In the genomic region with DNA sequence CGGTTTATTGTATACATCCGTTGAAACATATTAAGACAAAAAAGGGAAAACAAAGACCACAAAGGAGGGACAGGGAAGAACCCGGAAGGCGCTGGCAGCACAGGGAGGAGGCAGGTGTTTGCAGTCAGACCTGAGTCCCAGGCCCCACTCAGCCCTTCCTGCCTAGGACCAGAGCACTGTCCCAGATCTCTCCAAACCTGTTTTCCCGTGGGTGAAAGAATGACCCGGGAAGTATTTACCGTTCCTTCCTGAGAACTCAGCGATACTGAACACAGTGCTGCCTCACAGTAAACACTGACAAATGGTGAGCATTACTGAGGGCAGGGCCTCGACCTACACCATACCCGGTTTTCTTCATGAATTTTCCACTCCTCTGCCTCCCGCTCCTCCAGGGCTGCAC, we compare ENCODE assay signal across 17 cellular contexts. TPM values are rescaled to one million over a fixed set of nuclear protein-coding genes. Genes with fewer than 3 reads are reported as not detected.
DNase-seq lines count a peak whose midpoint lies in the region; ATAC-seq and TF ChIP-seq lines count a peak whose summit lies in the region.
"Had no signal": no experiment of that assay in that cellular context is flagged by ENCODE, and none has a peak within 500 bp of the region (broad histone marks: within the 10 kb centered on the region; RNA-seq: fewer than 3 reads in every experiment).

No MANE protein-coding gene starts in this region.

- H2AFZ ChIP-seq in osteoblast (ENCODE audit: low read length) = no peak overlapping the region

- H3K36me3 ChIP-seq in heart right ventricle (no peaks in the 10 kb centered on the region), esophagus squamous epithelium (no peaks in the 10 kb centered on the region), osteoblast (ENCODE audit: insufficient read depth, low read length) (no peaks in the 10 kb centered on the region), urinary bladder (ENCODE audit: insufficient read depth) (no peaks in the 10 kb centered on the region)
- H3K36me3 ChIP-seq in effector memory CD4-positive, alpha-beta T cell (ENCODE audit: control insufficient read depth, insufficient read depth, low read length) = no peaks in the 10 kb centered on the region

- H3K9me3 ChIP-seq in heart right ventricle (peaks cover 0 to 6% (median 0%) of the 10 kb centered on the region in 11 donors), esophagus squamous epithelium (no peaks in the 10 kb centered on the region), osteoblast (ENCODE audit: low read depth, low read length) (no peaks in the 10 kb centered on the region)
- no peaks in the 10 kb centered on the region for H3K9me3 ChIP-seq in effector memory CD4-positive, alpha-beta T cell (ENCODE audit: control insufficient read depth, low read length)

- H3K4me1 ChIP-seq in heart right ventricle (peaks cover 0 to 23% (median 3%) of the 10 kb centered on the region in 9 donors), esophagus squamous epithelium (peaks cover 8 to 65% (median 27%) of the 10 kb centered on the region in 3 donors), osteoblast (ENCODE audit: insufficient read depth, low read length) (no peaks in the 10 kb centered on the region), urinary bladder (ENCODE audit: insufficient read depth) (no peaks in the 10 kb centered on the region)
- peaks cover 6% of the 10 kb centered on the region for H3K4me1 ChIP-seq in effector memory CD4-positive, alpha-beta T cell (ENCODE audit: control insufficient read depth, insufficient read depth, low read length, poor library complexity, severe bottlenecking)

- H3K4me3 ChIP-seq in heart right ventricle (peak overlapping the region in 7 of 10 donors; percentile 56 to 82 (median 72)), esophagus squamous epithelium (peak overlapping the region; percentile 65 to 75 (median 72)), osteoblast (ENCODE audit: insufficient read depth, low read length) (no peak overlapping the region), urinary bladder (ENCODE audit: low read depth, low read length) (no peak overlapping the region)
- no peak overlapping the region for H3K4me3 ChIP-seq in effector memory CD4-positive, alpha-beta T cell (ENCODE audit: insufficient read depth, low read depth, low read length, poor library complexity, severe bottlenecking)

- H3K79me2 ChIP-seq in osteoblast (ENCODE audit: insufficient read depth, low read length) = no peaks in the 10 kb centered on the region

- ATAC-seq in heart right ventricle = no peak
- ATAC-seq in Right ventricle myocardium superior (ENCODE audit: poor library complexity) = no peak
- ATAC-seq in HG02571 (IDR thresholded peaks at IDR 0.05; ENCODE audit: unreplicated experiment) = no peak
- ATAC-seq in SK-N-SH treated with all-trans-retinoic acid at 6 μM for 48 hours = no peak
- ATAC-seq: activated CD8-positive, alpha-beta T cell treated with anti-CD3 and anti-CD28 coated beads, Interleukin-2, amount 10 ng/mL, durations not matched to agents 7 days and 5 days; stimulated activated naive CD8-positive, alpha-beta T cell treated with anti-CD3 and anti-CD28 coated beads, Interleukin-15, amount 100 ng/mL, for 72 hours; T-cell had no signal

- no peak for TF ChIP-seq POLR2A in esophagus squamous epithelium (IDR thresholded peaks at IDR 0.05)

- intact Hi-C loops in heart right ventricle (cut with DNase I) = loop anchor here in 4 of 10 donors (2.0 to 5.0 kb wide), 2 partner anchors 37 to 87 kb away; no protein-coding TSS in a partner anchor
- intact Hi-C loops in Right ventricle myocardium superior (cut with DNase I) = loop anchor here (10.0 kb wide), 1 partner anchor 89 kb away; no protein-coding TSS in a partner anchor
- intact Hi-C loops in esophagus squamous epithelium (cut with DNase I) = no loop called here

- H3K27me3 ChIP-seq in heart right ventricle (peaks cover 0 to 53% (median 27%) of the 10 kb centered on the region in 7 donors), esophagus squamous epithelium (peaks cover 0 to 42% (median 0%) of the 10 kb centered on the region in 4 donors), osteoblast (ENCODE audit: insufficient read depth, low read length) (peaks cover 48% of the 10 kb centered on the region)
- H3K27me3 ChIP-seq in effector memory CD4-positive, alpha-beta T cell (replicated peaks; ENCODE audit: control insufficient read depth, insufficient read depth, low read length, poor library complexity, severe bottlenecking) = peaks cover 12% of the 10 kb centered on the region

- DNase-seq in heart right ventricle (no peak), Right ventricle myocardium superior (no peak), esophagus squamous epithelium (lab: John Stamatoyannopoulos, UW) (no peak), osteoblast (ENCODE audit: insufficient read length, low spot score, missing footprints) (peak; percentile 55)
- DNase-seq in effector memory CD4-positive, alpha-beta T cell = no peak
- DNase-seq: ACHN; activated CD8-positive, alpha-beta T cell treated with anti-CD3 and anti-CD28 coated beads, Interleukin-2, amount 10 ng/mL, durations not matched to agents 7 days and 5 days; CD4-positive, alpha-beta memory T cell; stimulated activated naive CD8-positive, alpha-beta T cell treated with anti-CD3 and anti-CD28 coated beads, Interleukin-15, amount 100 ng/mL, for 72 hours had no signal

- H3K27ac ChIP-seq in heart right ventricle (peak overlapping the region in 4 of 10 donors; percentile 87 to 93 (median 92)), esophagus squamous epithelium (peak overlapping the region; percentile 87 to 92 (median 91)), osteoblast (ENCODE audit: low read depth, low read length) (no peak overlapping the region), urinary bladder (ENCODE audit: low read depth) (peak overlapping the region; percentile 55)
- H3K27ac ChIP-seq in effector memory CD4-positive, alpha-beta T cell (ENCODE audit: insufficient read depth, low read length, poor library complexity, severe bottlenecking) = no peak overlapping the region
- H3K27ac ChIP-seq: RWPE1, VCaP had no signal

- H3K4me2 ChIP-seq in osteoblast (ENCODE audit: insufficient read depth, low read length) = no peak overlapping the region

- WGBS in heart right ventricle, 2 donors = 80 to 87% methylated on average over 11 of the region's 11 CpGs
- 69 to 81% methylated on average over 11 of the region's 11 CpGs for WGBS in esophagus squamous epithelium, 2 donors
- WGBS in urinary bladder = 75% methylated on average over 11 of the region's 11 CpGs

- H4K20me1 ChIP-seq in osteoblast (ENCODE audit: insufficient read depth, low read length) = no peaks in the 10 kb centered on the region

- TF ChIP-seq CTCF in heart right ventricle (IDR thresholded peaks at IDR 0.05) (no peak), esophagus squamous epithelium (IDR thresholded peaks at IDR 0.05) (no peak), osteoblast (IDR thresholded peaks at IDR 0.05; ENCODE audit: extremely low read depth, low read depth, low read length) (no peak)

TF ChIP-seq in SK-N-SH treated with all-trans-retinoic acid at 6 μM for 48 hours, 23 proteins besides CTCF, POLR2A, EP300 and RAD21 (continues in another document):
- TF ChIP-seq PPARA (CRISPR knock-in tag; IDR thresholded peaks at IDR 0.05; ENCODE audit: borderline replicate concordance) = no peak
- TF ChIP-seq TSHZ2 (CRISPR knock-in tag; IDR thresholded peaks at IDR 0.05) = no peak
- no peak for TF ChIP-seq ISL1 (CRISPR knock-in tag; IDR thresholded peaks at IDR 0.05)
- no peak for TF ChIP-seq TCF4 (CRISPR knock-in tag; IDR thresholded peaks at IDR 0.05; ENCODE audit: borderline replicate concordance)
- no peak for TF ChIP-seq TOX (CRISPR knock-in tag; IDR thresholded peaks at IDR 0.05; ENCODE audit: borderline replicate concordance)
- TF ChIP-seq CSRNP3 (CRISPR knock-in tag; IDR thresholded peaks at IDR 0.05) = no peak
- no peak for TF ChIP-seq ZNF70 (CRISPR knock-in tag; IDR thresholded peaks at IDR 0.05)
- no peak for TF ChIP-seq CSDC2 (CRISPR knock-in tag; IDR thresholded peaks at IDR 0.05)
- TF ChIP-seq ZC3H10 (CRISPR knock-in tag; IDR thresholded peaks at IDR 0.05) = no peak

RNA-seq across cellular contexts. Expression of gene ABO, which starts 1.2 kb away (rescaled TPM):
- total RNA-seq in heart right ventricle (1 to 10 TPM in 7 of 10 donors, under 1 TPM in 3; 0.25 to 2.7 (median 1.6) TPM), Right ventricle myocardium superior (2.4 TPM), esophagus squamous epithelium (10 to 100 TPM in 2 of 4 donors, 1 to 10 TPM in 2; 3.4 to 48.8 (median 8.2) TPM), osteoblast (not detected in 2 replicates), urinary bladder (1.4 TPM)
- polyA plus RNA-seq in heart right ventricle (1 to 10 TPM in 1 of 2 donors, under 1 TPM in 1; 0.55 to 2.9 TPM), urinary bladder (1.9 TPM)
- total RNA-seq: activated CD8-positive, alpha-beta T cell treated with anti-CD3 and anti-CD28 coated beads, Interleukin-2, amount 10 ng/mL, durations not matched to agents 7 days and 5 days; HT1080; LHCN-M2 had no signal

Comparison
In these comparisons a context has a peak if more than half of its experiments do, and no peak if none do; other contexts are left out.
1. H3K27ac ChIP-seq: peak in esophagus squamous epithelium (4 of 4) and urinary bladder (single experiment); none in osteoblast (single experiment) and effector memory CD4-positive, alpha-beta T cell (single experiment).
2. H3K4me3 ChIP-seq: peak in heart right ventricle (7 of 10) and esophagus squamous epithelium (4 of 4); none in osteoblast (single experiment), urinary bladder (single experiment) and effector memory CD4-positive, alpha-beta T cell (single experiment).